ENCODE assay signal across 9 cellular contexts in the genomic region with DNA sequence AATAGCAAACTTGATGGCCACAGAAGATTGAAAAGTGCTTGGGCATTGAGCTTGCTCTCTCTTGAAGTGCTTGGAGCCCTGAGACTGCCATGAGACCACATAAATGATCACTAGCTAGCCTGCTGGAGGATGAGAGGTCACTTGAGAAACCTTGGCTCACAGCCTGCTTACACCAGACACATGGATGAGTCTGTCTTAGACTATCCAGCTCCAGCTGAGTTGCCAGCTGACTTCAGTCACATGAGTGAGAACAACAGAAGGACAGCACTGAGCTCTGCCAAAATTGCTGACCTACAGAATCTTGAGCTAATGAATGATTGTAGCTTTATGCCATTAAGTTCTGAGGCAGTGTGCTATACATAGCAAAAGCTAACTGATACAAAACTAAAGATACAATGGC. TPM values are rescaled to one million over a fixed set of nuclear protein-coding genes. Genes with fewer than 3 reads are reported as not detected.
DNase-seq lines count a peak whose midpoint lies in the region; ATAC-seq and TF ChIP-seq lines count a peak whose summit lies in the region.
"Had no signal": no experiment of that assay in that cellular context is flagged by ENCODE, and none has a peak within 500 bp of the region (broad histone marks: within the 10 kb centered on the region; RNA-seq: fewer than 3 reads in every experiment).

No MANE protein-coding gene starts in this region.

- H3K27ac Mint-ChIP-seq in activated T-cell treated with anti-CD3 and anti-CD28 coated beads, Interleukin-2, amount 50 U/mL, for 72 hours: no peak overlapping the region
- no peak overlapping the region for H3K27ac Mint-ChIP-seq in naive thymus-derived CD8-positive, alpha-beta T cell
- H3K27ac Mint-ChIP-seq: activated naive CD8-positive, alpha-beta T cell treated with anti-CD3 and anti-CD28 coated beads for 36 hours had no signal

- peak; percentile 15 to 18 for ATAC-seq in activated T-cell treated with anti-CD3 and anti-CD28 coated beads, Interleukin-2, amount 50 U/mL, for 72 hours (replicated peaks in 1 of 2)
- ATAC-seq in GM19395 (IDR thresholded peaks at IDR 0.05; ENCODE audit: unreplicated experiment): no peak
- no peak for ATAC-seq in naive thymus-derived CD8-positive, alpha-beta T cell

- no peak overlapping the region for H3K4me3 Mint-ChIP-seq in activated T-cell treated with anti-CD3 and anti-CD28 coated beads, Interleukin-2, amount 50 U/mL, for 72 hours
- H3K4me3 Mint-ChIP-seq in naive thymus-derived CD8-positive, alpha-beta T cell: no peak overlapping the region
- H3K4me3 Mint-ChIP-seq: activated naive CD8-positive, alpha-beta T cell treated with anti-CD3 and anti-CD28 coated beads for 36 hours had no signal

- TF ChIP-seq CTCF in adrenal gland (IDR thresholded peaks at IDR 0.05) (no peak), tibial artery (IDR thresholded peaks at IDR 0.05) (no peak)

- H3K9me3 ChIP-seq in adrenal gland (replicated peaks in 1 of 3) (no peaks in the 10 kb centered on the region), tibial artery (no peaks in the 10 kb centered on the region)

- H3K4me3 ChIP-seq in adrenal gland (no peak overlapping the region), tibial artery (no peak overlapping the region)

- no peaks in the 10 kb centered on the region for H3K9me3 Mint-ChIP-seq in activated T-cell treated with anti-CD3 and anti-CD28 coated beads, Interleukin-2, amount 50 U/mL, for 72 hours
- no peaks in the 10 kb centered on the region for H3K9me3 Mint-ChIP-seq in naive thymus-derived CD8-positive, alpha-beta T cell
- H3K9me3 Mint-ChIP-seq: activated naive CD8-positive, alpha-beta T cell treated with anti-CD3 and anti-CD28 coated beads for 36 hours had no signal

- no peak for DNase-seq in activated T-cell treated with anti-CD3 and anti-CD28 coated beads, Interleukin-2, amount 50 U/mL, for 72 hours
- no peak for DNase-seq in activated T-cell treated with anti-CD3 and anti-CD28 coated beads, Interleukin-2, amount 50 U/mL, for 1 hour
- peak; percentile 69 to 88 (median 80) for DNase-seq in adrenal gland
- DNase-seq in hepatic stellate cell (ENCODE audit: low spot score): peak; percentile 82
- peak; percentile 78 to 85 for DNase-seq in tibial artery
- no peak for DNase-seq in NCI-H774 (lab: John Stamatoyannopoulos, UW)
- DNase-seq in naive thymus-derived CD8-positive, alpha-beta T cell: no peak
- DNase-seq: activated naive CD8-positive, alpha-beta T cell treated with anti-CD3 and anti-CD28 coated beads for 36 hours had no signal

- peaks cover 16% of the 10 kb centered on the region for H3K4me1 Mint-ChIP-seq in activated T-cell treated with anti-CD3 and anti-CD28 coated beads, Interleukin-2, amount 50 U/mL, for 72 hours (ENCODE audit: low read depth)
- H3K4me1 Mint-ChIP-seq in naive thymus-derived CD8-positive, alpha-beta T cell: peaks cover 0 to 5% (median 4%) of the 10 kb centered on the region in 4 donors

- H3K27ac ChIP-seq in adrenal gland (no peak overlapping the region), tibial artery (no peak overlapping the region)

- peaks cover 10 to 16% of the 10 kb centered on the region in 2 donors for H3K36me3 Mint-ChIP-seq in activated T-cell treated with anti-CD3 and anti-CD28 coated beads, Interleukin-2, amount 50 U/mL, for 72 hours (ENCODE audit: insufficient read depth in 2 of 2)
- peaks cover 0 to 18% (median 18%) of the 10 kb centered on the region in 3 donors for H3K36me3 Mint-ChIP-seq in naive thymus-derived CD8-positive, alpha-beta T cell

- no peaks in the 10 kb centered on the region for H3K27me3 ChIP-seq in adrenal gland
- H3K27me3 ChIP-seq in tibial artery: no peaks in the 10 kb centered on the region

- H3K4me1 ChIP-seq in adrenal gland (replicated peaks in 1 of 2) (peaks cover 0 to 5% of the 10 kb centered on the region in 2 donors), tibial artery (peaks cover 0 to 26% (median 6%) of the 10 kb centered on the region in 4 donors)

- no peaks in the 10 kb centered on the region for H3K27me3 Mint-ChIP-seq in activated T-cell treated with anti-CD3 and anti-CD28 coated beads, Interleukin-2, amount 50 U/mL, for 72 hours (ENCODE audit: low read depth)
- no peaks in the 10 kb centered on the region for H3K27me3 Mint-ChIP-seq in naive thymus-derived CD8-positive, alpha-beta T cell
- H3K27me3 Mint-ChIP-seq: activated naive CD8-positive, alpha-beta T cell treated with anti-CD3 and anti-CD28 coated beads for 36 hours had no signal

- intact Hi-C loops in adrenal gland (cut with DNase I) (no loop called here), tibial artery (cut with DNase I; ENCODE audit: low total_unique reads) (no loop called here)

- no peak for TF ChIP-seq POLR2A in adrenal gland (IDR thresholded peaks at IDR 0.05)

- no peaks in the 10 kb centered on the region for H3K36me3 ChIP-seq in adrenal gland (replicated peaks in 1 of 2)
- no peaks in the 10 kb centered on the region for H3K36me3 ChIP-seq in tibial artery

- POLR2A ChIA-PET in naive thymus-derived CD8-positive, alpha-beta T cell (lab: Charles Lee): interaction anchor here (0.6 to 2.2 kb wide), 2 partner anchors 19 to 48 kb away, joined by 3 to 9 read pairs; a partner anchor contains a TSS

RNA-seq across cellular contexts. Expression of a gene that starts 18.1 kb away (rescaled TPM):
- total RNA-seq in activated T-cell treated with anti-CD3 and anti-CD28 coated beads, Interleukin-2, amount 50 U/mL, for 72 hours: 10 to 100 TPM; 94.1 to 98.6 TPM
- 10 to 100 TPM in 6 of 8 donors, 1 to 10 TPM in 2; 2.5 to 39.9 (median 20.5) TPM for total RNA-seq in adrenal gland
- 10 to 100 TPM; 10.2 to 13.4 (median 10.3) TPM for polyA plus RNA-seq in adrenal gland
- total RNA-seq in naive thymus-derived CD8-positive, alpha-beta T cell: 10 to 100 TPM; 38.0 to 38.8 TPM
- 1 to 10 TPM; 3.5 to 4.7 (median 4.0) TPM for polyA plus RNA-seq in naive thymus-derived CD8-positive, alpha-beta T cell

Comparison
In these comparisons a context has a peak if more than half of its experiments do, and no peak if none do; other contexts are left out.
1. ATAC-seq: peak in activated T-cell treated with anti-CD3 and anti-CD28 coated beads, Interleukin-2, amount 50 U/mL, for 72 hours (2 of 2); none in GM19395 (single experiment) and naive thymus-derived CD8-positive, alpha-beta T cell (0 of 2).
2. DNase-seq: peak in adrenal gland (7 of 7), hepatic stellate cell (single experiment) and tibial artery (2 of 2); none in activated T-cell treated with anti-CD3 and anti-CD28 coated beads, Interleukin-2, amount 50 U/mL, for 72 hours (0 of 2), activated T-cell treated with anti-CD3 and anti-CD28 coated beads, Interleukin-2, amount 50 U/mL, for 1 hour (single experiment), NCI-H774 (single experiment) and naive thymus-derived CD8-positive, alpha-beta T cell (0 of 10).